Comparison of ENCODE assay signal across 8 cellular contexts in the genomic region with DNA sequence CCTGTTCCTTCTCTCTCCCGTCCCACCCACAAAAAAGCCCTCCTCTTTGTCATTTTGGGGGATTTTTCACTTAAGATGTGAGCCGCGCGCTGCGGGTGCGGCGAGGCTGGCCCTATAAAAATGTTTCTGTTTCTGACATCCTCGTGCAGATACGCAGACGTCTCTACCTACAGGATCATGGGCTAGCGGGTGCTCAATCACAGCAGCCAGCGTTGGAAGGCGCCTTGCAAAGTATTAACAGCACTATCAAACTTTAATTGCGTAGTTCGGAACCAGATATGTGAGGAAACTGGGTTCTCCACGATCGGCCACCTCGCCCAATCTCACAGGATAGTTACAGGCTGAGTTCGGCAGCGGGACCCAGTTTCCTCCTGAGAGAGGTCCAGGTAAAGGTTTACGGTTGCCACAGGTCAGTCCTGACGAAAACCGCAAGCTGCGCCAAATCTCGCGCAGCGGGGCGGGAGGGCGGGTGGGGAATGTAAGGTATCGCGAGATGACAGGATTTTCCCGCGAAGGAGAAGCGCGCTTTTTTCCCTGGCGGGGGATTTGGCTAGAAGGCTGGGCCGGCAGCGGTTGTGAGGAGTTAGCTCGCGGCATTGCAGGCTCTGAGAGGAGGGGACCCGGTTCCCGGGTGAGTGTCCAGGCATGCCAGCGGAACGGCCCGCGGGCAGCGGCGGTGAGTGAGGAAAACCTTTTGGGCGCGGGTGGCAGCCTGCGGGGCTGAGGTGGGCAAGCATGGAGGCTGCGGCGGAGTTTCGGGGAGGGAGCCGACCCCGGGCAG. TPM values are rescaled to one million over a fixed set of nuclear protein-coding genes. Genes with fewer than 3 reads are reported as not detected.
DNase-seq lines count a peak whose midpoint lies in the region; ATAC-seq and TF ChIP-seq lines count a peak whose summit lies in the region.

A gene (plus strand): TSS at position 512 of the 781 bp plus-strand sequence. CDS start 134 bp downstream, at position 646.

- ATAC-seq in CD4-positive, alpha-beta T cell (ENCODE audit: poor library complexity), result peak; percentile 77
- ATAC-seq in GM19397 (IDR thresholded peaks at IDR 0.05; ENCODE audit: unreplicated experiment) (peak; percentile 84), HG03558 (IDR thresholded peaks at IDR 0.05; ENCODE audit: extremely low read depth, unreplicated experiment) (peak; percentile 53), lower lobe of right lung (peak; percentile 91 to 98)

- H3K4me1 ChIP-seq in ectodermal cell (ENCODE audit: control insufficient read depth, insufficient read depth, low read length), result peaks cover 6% of the 10 kb centered on the region
- peaks cover 14% of the 10 kb centered on the region for H3K4me1 ChIP-seq in lower lobe of right lung

- WGBS in ectodermal cell, 2 experiments, result 0% methylated on average over 56 of the region's 56 CpGs

- intact Hi-C loops in CD4-positive, alpha-beta T cell (cut with DNase I, micrococcal nuclease), result loop anchor here in 1 of 2 experiments (5.0 kb wide), 1 partner anchor 183 kb away; a partner anchor contains a TSS
- intact Hi-C loops in lower lobe of right lung (cut with DNase I), result no loop called here

- peaks cover 17% of the 10 kb centered on the region for H3K36me3 Mint-ChIP-seq in CD4-positive, alpha-beta T cell (ENCODE audit: low read depth)

- no peaks in the 10 kb centered on the region for H3K9me3 Mint-ChIP-seq in CD4-positive, alpha-beta T cell

- no peaks in the 10 kb centered on the region for H3K27me3 ChIP-seq in CD4-positive, alpha-beta T cell (ENCODE audit: control insufficient read depth, insufficient read depth, low read length)
- H3K27me3 ChIP-seq in ectodermal cell (ENCODE audit: control insufficient read depth, insufficient read depth, low read length, poor library complexity, severe bottlenecking), result no peaks in the 10 kb centered on the region
- H3K27me3 ChIP-seq in lower lobe of right lung (ENCODE audit: low read depth), result no peaks in the 10 kb centered on the region

- H3K27ac Mint-ChIP-seq in CD4-positive, alpha-beta T cell, result peak within 1 kb of the TSS; percentile 78

- H3K4me3 Mint-ChIP-seq in CD4-positive, alpha-beta T cell, result peak within 1 kb of the TSS; percentile 90

- POLR2A ChIA-PET in CD4-positive, alpha-beta T cell (lab: Charles Lee), result no interaction called here

- H3K27ac ChIP-seq in CD4-positive, alpha-beta T cell (ENCODE audit: low read depth, low read length), result peak within 1 kb of the TSS; percentile 29
- H3K27ac ChIP-seq in ectodermal cell (ENCODE audit: insufficient read depth, low read depth, low read length, poor library complexity, severe bottlenecking) (peak within 1 kb of the TSS; percentile 90), lower lobe of right lung (peak within 1 kb of the TSS; percentile 58)

- peak; percentile 36 to 65 (median 45) for DNase-seq in CD4-positive, alpha-beta T cell
- peak; percentile 86 for DNase-seq in NCI-H748 (lab: John Stamatoyannopoulos, UW; ENCODE audit: unreplicated experiment)
- peak; percentile 80 to 84 for DNase-seq in activated CD4-positive, alpha-beta T cell treated with anti-CD3 and anti-CD28 coated beads, Interleukin-2, amount 50 U/mL, for 48 hours
- DNase-seq in lower lobe of right lung, result peak; percentile 79
- peak; percentile 21 to 58 (median 39) for DNase-seq in stimulated activated CD4-positive, alpha-beta T cell treated with anti-CD3 and anti-CD28 coated beads, TNF-alpha, amount 100 ng/mL, for 1 hour (ENCODE audit: low read depth in 3 of 3, low spot score in 1 of 3)

- no peaks in the 10 kb centered on the region for H3K36me3 ChIP-seq in ectodermal cell (ENCODE audit: control insufficient read depth, insufficient read depth, low read length)
- H3K36me3 ChIP-seq in lower lobe of right lung, result no peaks in the 10 kb centered on the region

- H3K27me3 Mint-ChIP-seq in CD4-positive, alpha-beta T cell, result no peaks in the 10 kb centered on the region

- CTCF ChIA-PET in CD4-positive, alpha-beta T cell (lab: Charles Lee), result no interaction called here

- H3K4me3 ChIP-seq in ectodermal cell (ENCODE audit: insufficient read depth, low read depth, low read length), result peak within 1 kb of the TSS; percentile 89
- peak within 1 kb of the TSS; percentile 79 for H3K4me3 ChIP-seq in lower lobe of right lung

- TF ChIP-seq CTCF in CD4-positive, alpha-beta T cell (IDR thresholded peaks at IDR 0.05), result no peak
- no peak for TF ChIP-seq CTCF in lower lobe of right lung (IDR thresholded peaks at IDR 0.05)

- H3K9me3 ChIP-seq in CD4-positive, alpha-beta T cell (ENCODE audit: control insufficient read depth, low read length), result no peaks in the 10 kb centered on the region
- H3K9me3 ChIP-seq in ectodermal cell (ENCODE audit: control insufficient read depth, low read length) (no peaks in the 10 kb centered on the region), lower lobe of right lung (no peaks in the 10 kb centered on the region)

- peaks cover 21% of the 10 kb centered on the region for H3K4me1 Mint-ChIP-seq in CD4-positive, alpha-beta T cell (ENCODE audit: low read depth)

RNA-seq across cellular contexts. Expression of the gene that starts here (rescaled TPM):
- 10 to 100 TPM in 1 of 2 experiments, 1 to 10 TPM in 1; 9.5 to 10.3 TPM for total RNA-seq in CD4-positive, alpha-beta T cell
- polyA plus RNA-seq in ectodermal cell (2013, experiment 1 of 4), result 117 TPM
- polyA plus RNA-seq in ectodermal cell (2013, experiment 2 of 4), result 136 TPM
- polyA plus RNA-seq in ectodermal cell (2013, experiment 3 of 4), result 64.8 TPM
- polyA plus RNA-seq in ectodermal cell (2013, experiment 4 of 4), result 64.4 TPM
- 2.7 TPM for total RNA-seq in lower lobe of right lung

Comparison
In these comparisons a context has a peak if more than half of its experiments do, and no peak if none do; other contexts are left out.
1. Peak in every context shown above with its lines: DNase-seq, ATAC-seq, H3K4me3 ChIP-seq and H3K27ac ChIP-seq.
2. H3K27ac ChIP-seq: peak in every context shown above with its lines; median percentile 90 in ectodermal cell; 58 in lower lobe of right lung; 29 in CD4-positive, alpha-beta T cell.